ENCODE assay signal across 8 cellular contexts in genomic region chr6:46652603-46653438, GRCh38. TPM values are rescaled to one million over a fixed set of nuclear protein-coding genes. Genes with fewer than 3 reads are reported as not detected.
DNase-seq lines count a peak whose midpoint lies in the region; ATAC-seq and TF ChIP-seq lines count a peak whose summit lies in the region.

Gene CYP39A1, minus strand, starts transcription at chr6:46652818. Its CDS starts 236 bp downstream, at chr6:46652582.
Gene SLC25A27, plus strand, starts transcription at chr6:46652975. Its CDS starts 218 bp downstream, at chr6:46653193.

- H3K4me1 Mint-ChIP-seq in IgD-negative memory B cell, result peaks cover 8 to 13% (median 13%) of the 10 kb centered on the region in 3 donors

- peaks cover 0 to 11% (median 5%) of the 10 kb centered on the region in 4 donors for H3K36me3 ChIP-seq in esophagus muscularis mucosa
- H3K36me3 ChIP-seq in muscle layer of colon (ENCODE audit: insufficient read depth, low read length), result peaks cover 3% of the 10 kb centered on the region

- no peak for TF ChIP-seq CTCF in esophagus muscularis mucosa (IDR thresholded peaks at IDR 0.05)

- H3K4me1 ChIP-seq in esophagus muscularis mucosa (peaks cover 10 to 39% (median 28%) of the 10 kb centered on the region in 4 donors), muscle layer of colon (ENCODE audit: insufficient read depth, low read length) (peaks cover 17% of the 10 kb centered on the region)

- peak; percentile 100 for ATAC-seq in GM21529 (IDR thresholded peaks at IDR 0.05; ENCODE audit: unreplicated experiment)

- TF ChIP-seq POLR2A in esophagus muscularis mucosa (IDR thresholded peaks at IDR 0.05; ENCODE audit: low read depth), result no peak

- H3K4me3 Mint-ChIP-seq in IgD-negative memory B cell, result peak within 1 kb of the TSS; percentile 84 to 93 (median 90)

- TF ChIP-seq EP300 in esophagus muscularis mucosa (IDR thresholded peaks at IDR 0.05), result no peak

- H3K4me3 ChIP-seq in esophagus muscularis mucosa (peak within 1 kb of the TSS; percentile 80 to 97 (median 90)), muscle layer of colon (ENCODE audit: low read depth in 1 of 2, low read length in 2 of 2) (peak within 1 kb of the TSS; percentile 54 to 100)

- no peaks in the 10 kb centered on the region for H3K36me3 Mint-ChIP-seq in IgD-negative memory B cell

- no peaks in the 10 kb centered on the region for H3K9me3 ChIP-seq in esophagus muscularis mucosa
- H3K9me3 ChIP-seq in muscle layer of colon (ENCODE audit: low read length), result no peaks in the 10 kb centered on the region

- no peaks in the 10 kb centered on the region for H3K27me3 ChIP-seq in esophagus muscularis mucosa
- no peaks in the 10 kb centered on the region for H3K27me3 ChIP-seq in muscle layer of colon (ENCODE audit: control insufficient read depth in 1 of 2, insufficient read depth in 2 of 2, low read length in 2 of 2)

- intact Hi-C loops in esophagus muscularis mucosa (cut with DNase I), result no loop called here

- in situ Hi-C loops in Caki2 (cut with HindIII; ENCODE audit: low pct_unique_long_range_greater_than_20kb, low sequenced_read_pairs), result no loop called here

- peaks cover 0 to 3% (median 2%) of the 10 kb centered on the region in 3 donors for H3K9me3 Mint-ChIP-seq in IgD-negative memory B cell

- H3K27me3 Mint-ChIP-seq in IgD-negative memory B cell, result peaks cover 37% of the 10 kb centered on the region

- WGBS in esophagus muscularis mucosa, result under 1% methylated on average over 33 of the region's 72 CpGs

- H3K9ac ChIP-seq in muscle layer of colon (ENCODE audit: low read length), result peak within 1 kb of the TSS; percentile 60

- DNase-seq in Caki2 (ENCODE audit: low read depth) (peak; percentile 95), activated T-helper 1 cell treated with Interleukin-2 at 50 U/mL for 16 hours (ENCODE audit: low read depth) (peak; percentile 58), esophagus muscularis mucosa (ENCODE audit: extremely low spot score) (peak; percentile 96)
- DNase-seq in stimulated activated CD8-positive, alpha-beta memory T cell treated with anti-CD3 and anti-CD28 coated beads, Interleukin-4, amount 100 ng/mL, for 48 hours, result peak; percentile 89

- H3K27ac ChIP-seq in esophagus muscularis mucosa (replicated peaks in 1 of 4) (peak within 1 kb of the TSS; percentile 90 to 94 (median 94)), muscle layer of colon (ENCODE audit: low read depth, low read length) (peak within 1 kb of the TSS; percentile 82)

- peak within 1 kb of the TSS; percentile 27 to 93 (median 76) for H3K27ac Mint-ChIP-seq in IgD-negative memory B cell

TF ChIP-seq in PFSK-1, 5 proteins besides CTCF, POLR2A, EP300 and RAD21:
- peak; percentile 10 for TF ChIP-seq FOXP2 (optimal IDR thresholded peaks at IDR 0.05; ENCODE audit: borderline replicate concordance, extremely low read depth, extremely low read length, insufficient read depth)
- no peak for TF ChIP-seq TAF1 (IDR thresholded peaks at IDR 0.05; ENCODE audit: borderline replicate concordance, insufficient read depth, low read length)

RNA-seq across cellular contexts. Expression of gene CYP39A1, which starts in this region (rescaled TPM):
- 0.95 and 8.9 TPM in 2 replicates for total RNA-seq in Caki2 (2014; rRNA removed; shearing (Covaris generic); ENCODE audit: low replicate concordance)
- not detected for polyA plus RNA-seq in IgD-negative memory B cell
- not detected for polyA plus RNA-seq in PFSK-1 (2012; ENCODE audit: insufficient read length, low read depth)
- 10 to 100 TPM in 1 of 4 donors, 1 to 10 TPM in 3; 7.0 to 10.4 (median 7.8) TPM for total RNA-seq in esophagus muscularis mucosa

RNA-seq across cellular contexts. Expression of gene SLC25A27, which starts in this region (rescaled TPM):
- total RNA-seq in Caki2 (2014; rRNA removed; shearing (Covaris generic); ENCODE audit: low replicate concordance), result 4.6 and 7.6 TPM in 2 replicates
- polyA plus RNA-seq in IgD-negative memory B cell, result not detected
- not detected for polyA plus RNA-seq in PFSK-1 (2012; ENCODE audit: insufficient read length, low read depth)
- total RNA-seq in esophagus muscularis mucosa, result 10 to 100 TPM; 13.3 to 26.2 (median 21.3) TPM

Comparison
In these comparisons a context has a peak if more than half of its experiments do, and no peak if none do; other contexts are left out.
1. Peak in every context shown above with its lines: DNase-seq, ATAC-seq, H3K4me3 ChIP-seq and H3K27ac ChIP-seq.